ENCODE assay signal across 10 cellular contexts in genomic region chr21:34996304-34997081, GRCh38. TPM values are rescaled to one million over a fixed set of nuclear protein-coding genes. Genes with fewer than 3 reads are reported as not detected.
DNase-seq lines count a peak whose midpoint lies in the region; ATAC-seq and TF ChIP-seq lines count a peak whose summit lies in the region.
"Had no signal": no experiment of that assay in that cellular context is flagged by ENCODE, and none has a peak within 500 bp of the region (broad histone marks: within the 10 kb centered on the region; RNA-seq: fewer than 3 reads in every experiment).

No MANE protein-coding gene starts in this region.

- H3K27ac Mint-ChIP-seq in naive thymus-derived CD4-positive, alpha-beta T cell = peak overlapping the region; percentile 11 to 92 (median 86)

- intact Hi-C loops in naive thymus-derived CD4-positive, alpha-beta T cell (cut with micrococcal nuclease) = loop anchor here in 1 of 2 donors (1.0 kb wide), 1 partner anchor 9 kb away; no protein-coding TSS in a partner anchor

- H3K27me3 ChIP-seq in naive thymus-derived CD4-positive, alpha-beta T cell (ENCODE audit: control insufficient read depth in 2 of 2, insufficient read depth in 2 of 2, low read length in 2 of 2) = no peaks in the 10 kb centered on the region
- H3K27me3 ChIP-seq: foreskin keratinocyte had no signal

- no peaks in the 10 kb centered on the region for H3K9me3 Mint-ChIP-seq in naive thymus-derived CD4-positive, alpha-beta T cell

- H3K4me1 ChIP-seq in naive thymus-derived CD4-positive, alpha-beta T cell (ENCODE audit: control insufficient read depth in 2 of 2, insufficient read depth in 2 of 2, low read length in 2 of 2) = peaks cover 18 to 46% of the 10 kb centered on the region in 2 donors
- H3K4me1 ChIP-seq: foreskin keratinocyte had no signal

- peak overlapping the region in 9 of 10 donors; percentile 3 to 66 (median 40) for H3K4me3 Mint-ChIP-seq in naive thymus-derived CD4-positive, alpha-beta T cell

- peaks cover 49 to 70% (median 67%) of the 10 kb centered on the region in 7 donors for H3K4me1 Mint-ChIP-seq in naive thymus-derived CD4-positive, alpha-beta T cell

- no peaks in the 10 kb centered on the region for H3K27me3 Mint-ChIP-seq in naive thymus-derived CD4-positive, alpha-beta T cell

- peaks cover 0 to 23% (median 12%) of the 10 kb centered on the region in 5 donors for H3K36me3 Mint-ChIP-seq in naive thymus-derived CD4-positive, alpha-beta T cell

- DNase-seq in AG09319 (ENCODE audit: extremely low read depth, low read depth) = peak; percentile 66
- peak; percentile 51 for DNase-seq in CMK (ENCODE audit: low read depth)
- DNase-seq in astrocyte of the hippocampus (ENCODE audit: low read depth, low spot score) = peak; percentile 14
- no peak for DNase-seq in naive thymus-derived CD4-positive, alpha-beta T cell
- DNase-seq in HK-2 (ENCODE audit: unreplicated experiment) = no peak
- no peak for DNase-seq in NCI-H446 (lab: John Stamatoyannopoulos, UW)
- DNase-seq: amygdala, foreskin keratinocyte had no signal

- peaks cover 0 to 17% (median 0%) of the 10 kb centered on the region in 3 experiments for H3K36me3 ChIP-seq in naive thymus-derived CD4-positive, alpha-beta T cell (ENCODE audit: control insufficient read depth in 2 of 3, insufficient read depth in 3 of 3, low read length in 3 of 3)

- H3K27ac ChIP-seq in naive thymus-derived CD4-positive, alpha-beta T cell (ENCODE audit: low read depth, low read length) = peak overlapping the region; percentile 6
- H3K27ac ChIP-seq: foreskin keratinocyte had no signal

- H3K4me3 ChIP-seq in naive thymus-derived CD4-positive, alpha-beta T cell (ENCODE audit: low read length) = no peak overlapping the region

- TF ChIP-seq CTCF in AG09319 (IDR thresholded peaks at IDR 0.05; ENCODE audit: low read depth, low read length) = no peak

- POLR2A ChIA-PET in naive thymus-derived CD4-positive, alpha-beta T cell (lab: Charles Lee) = interaction anchor here (0.6 kb wide), 1 partner anchor 209 kb away, joined by 4 read pairs; no protein-coding TSS in a partner anchor

- CTCF ChIA-PET in naive thymus-derived CD4-positive, alpha-beta T cell (lab: Charles Lee) = interaction anchor here (1.1 kb wide), 1 partner anchor 51 kb away, joined by 3 read pairs; no protein-coding TSS in a partner anchor

- ATAC-seq in naive thymus-derived CD4-positive, alpha-beta T cell = no peak
- ATAC-seq in HG02840 (IDR thresholded peaks at IDR 0.05; ENCODE audit: low FRiP score, unreplicated experiment) (no peak), HG03025 (IDR thresholded peaks at IDR 0.05; ENCODE audit: low FRiP score, unreplicated experiment) (no peak)
- ATAC-seq: foreskin keratinocyte had no signal

- no peaks in the 10 kb centered on the region for H3K9me3 ChIP-seq in naive thymus-derived CD4-positive, alpha-beta T cell (ENCODE audit: control insufficient read depth in 2 of 3, low read length in 3 of 3)

RNA-seq across cellular contexts. Expression of gene RUNX1, which starts 52.6 kb away (rescaled TPM):
- total RNA-seq in naive thymus-derived CD4-positive, alpha-beta T cell = 100 to 1,000 TPM in 1 of 5 experiments, 10 to 100 TPM in 4; 55.3 to 154 (median 98.5) TPM
- polyA plus RNA-seq in naive thymus-derived CD4-positive, alpha-beta T cell = 10 to 100 TPM; 27.9 to 42.8 TPM

Comparison
In these comparisons a context has a peak if more than half of its experiments do, and no peak if none do; other contexts are left out.
1. DNase-seq: peak in AG09319 (single experiment), CMK (single experiment) and astrocyte of the hippocampus (single experiment); none in naive thymus-derived CD4-positive, alpha-beta T cell (0 of 9), HK-2 (single experiment) and NCI-H446 (0 of 2).